ENCODE assay signal across 25 cellular contexts in genomic region chr2:42622943-42623676, GRCh38. TPM values are rescaled to one million over a fixed set of nuclear protein-coding genes. Genes with fewer than 3 reads are reported as not detected.
A peak's percentile ranks its signal among the peaks of the same experiment; 100 is the strongest.
DNase-seq lines count a peak whose midpoint lies in the region; ATAC-seq, FAIRE-seq and TF ChIP-seq lines count a peak whose summit lies in the region.
"Had no signal": no experiment of that assay in that cellular context is flagged by ENCODE, and none has a peak within 500 bp of the region (broad histone marks: within the 10 kb centered on the region; RNA-seq: fewer than 3 reads in every experiment).

No MANE protein-coding gene starts in this region.

- H2AFZ ChIP-seq in K562 (ENCODE audit: low read depth, low read length) = no peak overlapping the region

- ATAC-seq in K562 = no peak
- ATAC-seq in HG03520 (IDR thresholded peaks at IDR 0.05; ENCODE audit: unreplicated experiment) = no peak
- ATAC-seq: heart left ventricle, left lobe of liver, natural killer cell had no signal

- H3K9me1 ChIP-seq in K562 (ENCODE audit: control insufficient read depth, insufficient read depth, low read length) = no peaks in the 10 kb centered on the region

- H3K4me3 ChIP-seq in K562 (no peak overlapping the region), transverse colon (no peak overlapping the region)
- H3K4me3 ChIP-seq: heart left ventricle, skin epidermis, stomach, thyroid gland had no signal

- in situ Hi-C loops in K562 (cut with MboI) (no loop called here), transverse colon (cut with MboI; ENCODE audit: low pct_ligation_motif_present in 1 of 4, low pct_unique_long_range_greater_than_20kb in 1 of 4, low sequenced_read_pairs in 3 of 4) (no loop called here)

- no peaks in the 10 kb centered on the region for H3K27me3 ChIP-seq in K562 (ENCODE audit: control insufficient read depth in 2 of 2, insufficient read depth in 2 of 2, low read length in 2 of 2)
- no peaks in the 10 kb centered on the region for H3K27me3 ChIP-seq in transverse colon
- H3K27me3 ChIP-seq: heart left ventricle, stomach, thyroid gland had no signal

- 51% methylated on average over 5 of the region's 5 CpGs for WGBS in K562 (ENCODE audit: insufficient coverage, low coverage, missing lambda C conversion rate)
- WGBS in transverse colon (ENCODE audit: low coverage in 1 of 2), 2 donors = 38 to 51% methylated on average over 2 to 5 of the region's 5 CpGs

- H3K9me3 ChIP-seq in K562 (replicated peaks; ENCODE audit: control insufficient read depth, insufficient read depth, low read depth, low read length) (no peaks in the 10 kb centered on the region), transverse colon (no peaks in the 10 kb centered on the region)
- H3K9me3 ChIP-seq: heart left ventricle, stomach, thyroid gland had no signal

- H3K4me1 ChIP-seq in K562 (replicated peaks in 1 of 2; ENCODE audit: control insufficient read depth in 2 of 2, insufficient read depth in 2 of 2, low read length in 2 of 2) (no peaks in the 10 kb centered on the region), transverse colon (peaks cover 0 to 7% (median 3%) of the 10 kb centered on the region in 4 donors)
- H3K4me1 ChIP-seq: thyroid gland had no signal

- TF ChIP-seq EP300 in K562 (IDR thresholded peaks at IDR 0.05; ENCODE audit: low read length) (no peak), transverse colon (IDR thresholded peaks at IDR 0.05; ENCODE audit: low read depth) (no peak)

- H3K4me2 ChIP-seq in K562 (ENCODE audit: insufficient read depth, low read length) = no peak overlapping the region

- intact Hi-C loops in K562 (cut with micrococcal nuclease) = no loop called here
- intact Hi-C loops in transverse colon (cut with DNase I; ENCODE audit: low total_unique reads) = no loop called here

- H3K9ac ChIP-seq in K562 (ENCODE audit: insufficient read depth in 1 of 2, low read depth in 2 of 2, low read length in 2 of 2) = no peak overlapping the region

- no peak overlapping the region for H3K27ac ChIP-seq in K562 (ENCODE audit: extremely low read depth, low read depth, low read length)
- H3K27ac ChIP-seq in transverse colon = peak overlapping the region; percentile 68 to 80 (median 74)
- H3K27ac ChIP-seq: heart left ventricle, skin epidermis, stomach, thyroid gland had no signal

- TF ChIP-seq POLR2A in K562 (conservative IDR thresholded peaks at IDR 0.05) = no peak
- TF ChIP-seq POLR2A in transverse colon (IDR thresholded peaks at IDR 0.05) = no peak

- BruUV-seq in K562 (replicated peaks; lab: Mats Ljungman, UMichigan) = no TSS peak

- no peak for TF ChIP-seq RAD21 in K562 (CRISPR knock-in tag; conservative IDR thresholded peaks at IDR 0.05 in 1 of 2, IDR thresholded peaks at IDR 0.05 in 1 of 2)

- FAIRE-seq in K562 (lab: Jason Lieb, UNC) = no peak

- H3K36me3 ChIP-seq in K562 (ENCODE audit: control insufficient read depth, insufficient read depth, low read length) (0 out of 3 replicates have a peak, but pooled peaks cover 3% of the 10 kb centered on the region), transverse colon (no peaks in the 10 kb centered on the region)
- H3K36me3 ChIP-seq: thyroid gland had no signal

- POLR2A ChIA-PET in K562 (lab: Yijun Ruan, JAX) = no interaction called here

- no peaks in the 10 kb centered on the region for H4K20me1 ChIP-seq in K562 (replicated peaks; ENCODE audit: control insufficient read depth, insufficient read depth, low read length)

- DNase-seq in NCI-H82 (lab: John Stamatoyannopoulos, UW) = peak; percentile 14
- no peak for DNase-seq in NCI-H82 treated with DMSO at 0.1 percent for 48 hours (lab: John Stamatoyannopoulos, UW; ENCODE audit: unreplicated experiment)
- no peak for DNase-seq in K562 (ENCODE audit: extremely low read depth in 1 of 4, low spot score in 3 of 4)
- peak; percentile 13 for DNase-seq in iPS-NIHi11 (ENCODE audit: low spot score)
- peak; percentile 52 for DNase-seq in transverse colon
- DNase-seq in ureter (ENCODE audit: low spot score) = no peak
- no peak for DNase-seq in activated CD4-positive, alpha-beta T cell treated with anti-CD3 and anti-CD28 coated beads, Interleukin-2, amount 50 U/mL, for 1 hour
- DNase-seq: activated CD4-positive, alpha-beta T cell treated with anti-CD3 and anti-CD28 coated beads, Interleukin-2, amount 50 U/mL, for 48 hours; activated naive CD4-positive, alpha-beta T cell treated with anti-CD3 and anti-CD28 coated beads for 36 hours; CD8-positive, alpha-beta memory T cell; DMS153; effector CD4-positive, alpha-beta T cell; heart left ventricle; mesenchymal stem cell; MV-4-11; natural killer cell; NCI-H2171; NCI-H510A treated with DMSO at 0.1 percent for 48 hours; occipital lobe; SIG-M5; stomach; thyroid gland had no signal

- TF ChIP-seq CTCF in K562 (IDR thresholded peaks at IDR 0.05 in 2 of 3, conservative IDR thresholded peaks at IDR 0.05 in 1 of 3; ENCODE audit: insufficient read depth in 2 of 3, low read depth in 1 of 3, low read length in 3 of 3) = peak in 2 of 3 experiments; percentile 14 to 15; a peak in 1 of 6 replicates
- TF ChIP-seq CTCF in transverse colon (IDR thresholded peaks at IDR 0.05) = peak in 2 of 5 experiments; percentile 15 to 26

- CTCF ChIA-PET in K562 (lab: Yijun Ruan, JAX; ENCODE audit: low intra/inter-chr PET ratio) = no interaction called here

- H3K79me2 ChIP-seq in K562 (ENCODE audit: control insufficient read depth, insufficient read depth, low read length) = no peaks in the 10 kb centered on the region

TF ChIP-seq in K562, 482 proteins besides CTCF, POLR2A, EP300 and RAD21:
- TF ChIP-seq SUPT5H (IDR thresholded peaks at IDR 0.05) (no peak), STAG1 (CRISPR knock-in tag; IDR thresholded peaks at IDR 0.05; ENCODE audit: borderline replicate concordance) (no peak), ZNF436 (CRISPR knock-in tag; IDR thresholded peaks at IDR 0.05) (no peak), CCNT2 (IDR thresholded peaks at IDR 0.05; ENCODE audit: borderline replicate concordance, extremely low read depth, insufficient read length, low read depth, low read length) (no peak), HLTF (IDR thresholded peaks at IDR 0.05) (no peak), SIN3B (IDR thresholded peaks at IDR 0.05; ENCODE audit: low read depth) (no peak), ZNF79 (CRISPR knock-in tag; IDR thresholded peaks at IDR 0.05; ENCODE audit: low read depth) (no peak), VEZF1 (CRISPR knock-in tag; IDR thresholded peaks at IDR 0.05) (no peak), PHB2 (IDR thresholded peaks at IDR 0.05; ENCODE audit: low read depth) (no peak), JUND (IDR thresholded peaks at IDR 0.05; ENCODE audit: borderline replicate concordance, low read depth, low read length) (no peak), JUND (tag; IDR thresholded peaks at IDR 0.05; ENCODE audit: borderline replicate concordance, low read depth, low read length) (no peak), CBX3 (IDR thresholded peaks at IDR 0.05; ENCODE audit: borderline replicate concordance in 1 of 2, low read length in 2 of 2) (no peak), RBM22 (IDR thresholded peaks at IDR 0.05; ENCODE audit: low read depth, low read length, poor library complexity, severe bottlenecking) (no peak), RBBP5 (IDR thresholded peaks at IDR 0.05; ENCODE audit: borderline replicate concordance, insufficient read depth, low read length, poor library complexity, severe bottlenecking) (no peak), SNAPC5 (CRISPR knock-in tag; IDR thresholded peaks at IDR 0.05) (no peak), HDAC1 (IDR thresholded peaks at IDR 0.05) (no peak), ZSCAN32 (CRISPR knock-in tag; IDR thresholded peaks at IDR 0.05) (no peak), ZNF77 (CRISPR knock-in tag; IDR thresholded peaks at IDR 0.05) (no peak)

RNA-seq across cellular contexts. Expression of gene MTA3, which starts 54.7 kb away (rescaled TPM):
- total RNA-seq in K562 (2011; cell fraction: chromatin; rRNA removed; ENCODE audit: low replicate concordance) = 32.9 and 76.2 TPM in 2 replicates
- total RNA-seq in K562 (2011; cell fraction: nucleolus; rRNA removed) = 11.2 and 11.8 TPM in 2 replicates
- 23.8 and 40.7 TPM in 2 replicates for total RNA-seq in K562 (2011; cell fraction: nucleoplasm; rRNA removed)
- 12.4 and 15.8 TPM in 2 replicates for total RNA-seq in K562 (2014; rRNA removed)
- 20.7 and 25.7 TPM in 2 replicates for total RNA-seq in K562 (2014; rRNA removed; fragmentation: Illumina TruSeq; extraction: Trizol)
- 17.8 and 20.7 TPM in 2 replicates for total RNA-seq in K562 (2015; rRNA removed; fragmentation: Illumina TruSeq; extraction: Trizol)
- 22.3 and 23.5 TPM in 2 replicates for total RNA-seq in K562 (2021)
- polyA plus RNA-seq in K562 (2011; rRNA removed) = 30.8 and 39.6 TPM in 2 replicates
- 18.3 and 24.6 TPM in 2 replicates for polyA plus RNA-seq in K562 (2011; cell fraction: cytosol; rRNA removed)
- polyA plus RNA-seq in K562 (2011; cell fraction: nucleus; rRNA removed) = 12.3 and 13.6 TPM in 2 replicates
- polyA plus RNA-seq in K562 (2012) = 21.7 and 24.0 TPM in 2 replicates
- 24.2 and 28.6 TPM in 2 replicates for polyA plus RNA-seq in K562 (2014; fragmentation: Illumina TruSeq; extraction: Trizol)
- 10 to 100 TPM; 17.0 to 26.3 TPM for polyA plus RNA-seq in K562 (2014; fragmentation: Nextera tagmentation; extraction: Ambion mirVana)
- polyA plus RNA-seq in K562 (2014; rRNA removed) = 21.9 and 25.3 TPM in 2 replicates
- 34.1 and 36.6 TPM in 2 replicates for polyA minus RNA-seq in K562 (2011; rRNA and poly(A)+ RNA removed)
- polyA minus RNA-seq in K562 (2011; cell fraction: cytosol; rRNA and poly(A)+ RNA removed) = 10.9 and 11.4 TPM in 2 replicates
- 7.5 and 15.2 TPM in 2 replicates for polyA minus RNA-seq in K562 (2011; cell fraction: nucleus; rRNA and poly(A)+ RNA removed)
- total RNA-seq in transverse colon = 10 to 100 TPM; 40.0 to 73.2 (median 54.3) TPM
- total RNA-seq in ureter = 72.8 TPM

Comparison
In these comparisons a context has a peak if more than half of its experiments do, and no peak if none do; other contexts are left out.
1. DNase-seq: peak in NCI-H82 (single experiment), iPS-NIHi11 (single experiment) and transverse colon (single experiment); none in NCI-H82 treated with DMSO at 0.1 percent for 48 hours (single experiment), K562 (0 of 4), ureter (single experiment) and activated CD4-positive, alpha-beta T cell treated with anti-CD3 and anti-CD28 coated beads, Interleukin-2, amount 50 U/mL, for 1 hour (single experiment).